Comparison of ENCODE assay signal across 20 cellular contexts in genomic region chr11:105790841-105791240, GRCh38.
DNase-seq lines count a peak whose midpoint lies in the region; FAIRE-seq lines count a peak whose summit lies in the region.
"Had no signal": no experiment of that assay in that cellular context is flagged by ENCODE, and none has a peak within 500 bp of the region (broad histone marks: within the 10 kb centered on the region; RNA-seq: fewer than 3 reads in every experiment).

No MANE protein-coding gene starts in this region.

- H3K4me3 ChIP-seq in small intestine (ENCODE audit: low read depth in 1 of 2, low read length in 2 of 2), result no peak overlapping the region
- H3K4me3 ChIP-seq: A549 had no signal

- H3K9me3 ChIP-seq in small intestine (ENCODE audit: control insufficient read depth, low read depth), result no peaks in the 10 kb centered on the region
- H3K9me3 ChIP-seq: A549 had no signal

- no peak overlapping the region for H3K27ac ChIP-seq in small intestine (ENCODE audit: low read depth in 1 of 2, low read length in 1 of 2)
- H3K27ac ChIP-seq: A549, HL-60, RWPE1 had no signal

- WGBS in small intestine, 3 donors, result 48 to 66% (median 58%) methylated on average over 3 of the region's 3 CpGs

- H3K4me1 ChIP-seq in small intestine (ENCODE audit: control insufficient read depth in 2 of 2, insufficient read depth in 1 of 2, low read depth in 1 of 2, low read length in 1 of 2), result no peaks in the 10 kb centered on the region
- H3K4me1 ChIP-seq: A549 had no signal

- no peak for FAIRE-seq in small intestine (lab: Jason Lieb, UNC)
- FAIRE-seq: A549, GM12891, HTR-8/SVneo had no signal

- DNase-seq in NCI-H748 (lab: John Stamatoyannopoulos, UW; ENCODE audit: unreplicated experiment), result peak; percentile 2
- no peak for DNase-seq in NCI-H748 treated with DMSO at 0.1 percent for 48 hours (lab: John Stamatoyannopoulos, UW)
- peak; percentile 71 to 89 for DNase-seq in NCI-H446 (lab: John Stamatoyannopoulos, UW)
- DNase-seq in cerebellar nuclear complex (lab: John Stamatoyannopoulos, UW), result peak; percentile 69 to 89
- DNase-seq in pons (ENCODE audit: low spot score), result peak; percentile 62
- DNase-seq in small intestine, result no peak
- DNase-seq in activated CD4-positive, alpha-beta T cell treated with anti-CD3 and anti-CD28 coated beads for 1 hour, result no peak
- DNase-seq in ureter (ENCODE audit: low spot score), result no peak
- DNase-seq: DMS 273 treated with DMSO at 0.1 percent for 48 hours, GF-D8, NCI-H1105 treated with DMSO at 0.1 percent for 48 hours, NCI-H2081, NCI-H345, OCI-M1, SW 1271 had no signal

- no peaks in the 10 kb centered on the region for H3K27me3 ChIP-seq in small intestine (ENCODE audit: control insufficient read depth in 2 of 2, insufficient read depth in 2 of 2, low read length in 2 of 2)

- no peaks in the 10 kb centered on the region for H3K36me3 ChIP-seq in small intestine (ENCODE audit: control insufficient read depth in 2 of 2, insufficient read depth in 2 of 2, low read length in 2 of 2)

Comparison
In these comparisons a context has a peak if more than half of its experiments do, and no peak if none do; other contexts are left out.
1. DNase-seq: peak in NCI-H748 (single experiment), NCI-H446 (2 of 2), cerebellar nuclear complex (2 of 2) and pons (single experiment); none in NCI-H748 treated with DMSO at 0.1 percent for 48 hours (single experiment), small intestine (single experiment), activated CD4-positive, alpha-beta T cell treated with anti-CD3 and anti-CD28 coated beads for 1 hour (single experiment) and ureter (single experiment).